Comparison of ENCODE assay signal across 8 cellular contexts in the genomic region with DNA sequence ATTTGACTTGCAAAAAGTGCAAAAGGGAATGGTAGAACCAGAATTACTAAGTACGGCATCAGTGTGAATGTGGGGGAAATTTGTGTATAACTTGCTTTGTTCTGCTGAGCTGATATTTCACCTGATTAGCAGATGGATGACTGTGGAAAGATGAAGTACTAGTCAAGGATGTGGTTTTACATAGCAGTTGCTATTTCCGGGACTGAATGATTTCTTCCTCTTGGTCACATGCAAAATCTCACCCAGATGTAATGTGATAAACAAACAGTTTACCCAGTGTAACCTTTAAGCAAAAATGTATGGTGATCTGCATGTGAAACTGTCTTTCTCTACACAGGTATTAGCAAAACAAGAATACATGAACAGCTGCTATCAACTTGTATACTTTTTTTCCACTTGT. TPM values are rescaled to one million over a fixed set of nuclear protein-coding genes. Genes with fewer than 3 reads are reported as not detected.
DNase-seq lines count a peak whose midpoint lies in the region; ATAC-seq and TF ChIP-seq lines count a peak whose summit lies in the region.
"Had no signal": no experiment of that assay in that cellular context is flagged by ENCODE, and none has a peak within 500 bp of the region (broad histone marks: within the 10 kb centered on the region; RNA-seq: fewer than 3 reads in every experiment).

No MANE protein-coding gene starts in this region.

- H3K4me3 Mint-ChIP-seq in natural killer cell treated with Interleukin-12 subunit alpha and Interleukin-12 subunit beta and Interleukin-15 and Interleukin-18, amount 100 ng/mL, for 72 hours: peak overlapping the region; percentile 55
- H3K4me3 Mint-ChIP-seq in WTC11: no peak overlapping the region

- TF ChIP-seq CTCF in WTC11 (IDR thresholded peaks at IDR 0.05): no peak

- no peak overlapping the region for H2BK12ac ChIP-seq in neuronal stem cell (ENCODE audit: low read length)

- no CpG with 5 or more reads among the region's 2 CpGs for WGBS in neuronal stem cell (ENCODE audit: extremely low coverage in 2 of 2, insufficient read length in 2 of 2, insufficient replicate concordance in 1 of 2), 2 donors

- no peak overlapping the region for H2AK5ac ChIP-seq in neuronal stem cell (ENCODE audit: low read depth, low read length)

- no peak overlapping the region for H3K4ac ChIP-seq in neuronal stem cell (ENCODE audit: low read length)

- no peaks in the 10 kb centered on the region for H3K27me3 ChIP-seq in neuronal stem cell (ENCODE audit: control insufficient read depth in 3 of 3, insufficient read depth in 3 of 3, low read depth in 1 of 3, low read length in 3 of 3)
- H3K27me3 ChIP-seq: SJSA1 had no signal

- H3K36me3 Mint-ChIP-seq in natural killer cell treated with Interleukin-12 subunit alpha and Interleukin-12 subunit beta and Interleukin-15 and Interleukin-18, amount 100 ng/mL, for 72 hours: peaks cover 6% of the 10 kb centered on the region
- peaks cover 43% of the 10 kb centered on the region for H3K36me3 Mint-ChIP-seq in WTC11

- no peak overlapping the region for H3K18ac ChIP-seq in neuronal stem cell (ENCODE audit: low read length)

- no peaks in the 10 kb centered on the region for H3K79me1 ChIP-seq in neuronal stem cell (ENCODE audit: low read depth, low read length)

- H3K4me2 ChIP-seq in neuronal stem cell (ENCODE audit: insufficient read depth, low read length, poor library complexity, severe bottlenecking): no peak overlapping the region

- H4K91ac ChIP-seq in neuronal stem cell (ENCODE audit: low read depth, low read length, poor library complexity): no peak overlapping the region

- peaks cover 9 to 96% of the 10 kb centered on the region in 2 donors for H3K36me3 ChIP-seq in neuronal stem cell (replicated peaks in 1 of 2; ENCODE audit: control insufficient read depth in 2 of 2, insufficient read depth in 2 of 2, low read length in 2 of 2)

- no peak overlapping the region for H2BK120ac ChIP-seq in neuronal stem cell (ENCODE audit: low read depth, low read length)

- H2AFZ ChIP-seq in neuronal stem cell (ENCODE audit: low read length): no peak overlapping the region

- H3K27ac Mint-ChIP-seq in natural killer cell treated with Interleukin-12 subunit alpha and Interleukin-12 subunit beta and Interleukin-15 and Interleukin-18, amount 100 ng/mL, for 72 hours: peak overlapping the region; percentile 59 to 75
- H3K27ac Mint-ChIP-seq in WTC11: no peak overlapping the region

- H3K9me3 ChIP-seq in neuronal stem cell (replicated peaks in 1 of 2; ENCODE audit: control insufficient read depth in 2 of 2, insufficient read depth in 1 of 2, low read depth in 1 of 2, low read length in 2 of 2): no peaks in the 10 kb centered on the region
- H3K9me3 ChIP-seq: SJSA1 had no signal

- H3K27me3 Mint-ChIP-seq in natural killer cell treated with Interleukin-12 subunit alpha and Interleukin-12 subunit beta and Interleukin-15 and Interleukin-18, amount 100 ng/mL, for 72 hours: no peaks in the 10 kb centered on the region
- H3K27me3 Mint-ChIP-seq in WTC11 (ENCODE audit: low read depth): no peaks in the 10 kb centered on the region

- CTCF ChIA-PET in WTC11 (lab: Charles Lee): interaction anchor here (0.6 kb wide), 1 partner anchor 17 kb away, joined by 5 read pairs; no protein-coding TSS in a partner anchor

- H2BK5ac ChIP-seq in neuronal stem cell (ENCODE audit: low read length): no peak overlapping the region

- H3K4me1 ChIP-seq in neuronal stem cell (ENCODE audit: control insufficient read depth in 2 of 2, insufficient read depth in 1 of 2, low read depth in 1 of 2, low read length in 2 of 2): no peaks in the 10 kb centered on the region

- POLR2A ChIA-PET in WTC11 (lab: Charles Lee): no interaction called here

- DNase-seq in SW480 (ENCODE audit: low spot score) (peak; percentile 68), WTC11 (ENCODE audit: low spot score) (no peak), neuronal stem cell (ENCODE audit: low spot score) (no peak), AML-193 (lab: John Stamatoyannopoulos, UW) (no peak)
- no peak for DNase-seq in natural killer cell treated with Interleukin-12 subunit alpha and Interleukin-12 subunit beta and Interleukin-15 and Interleukin-18, amount 100 ng/mL, for 72 hours (ENCODE audit: low spot score)

- no peak overlapping the region for H3K23ac ChIP-seq in neuronal stem cell (ENCODE audit: low read depth, low read length, poor library complexity)

- no peak overlapping the region for H3K27ac ChIP-seq in neuronal stem cell (replicated peaks; ENCODE audit: low read length)
- H3K27ac ChIP-seq: SJSA1 had no signal

- no peak overlapping the region for H3K9ac ChIP-seq in neuronal stem cell (ENCODE audit: low read depth, low read length, poor library complexity)

- H3K14ac ChIP-seq in neuronal stem cell (ENCODE audit: low read length): no peak overlapping the region

- no peaks in the 10 kb centered on the region for H3K9me3 Mint-ChIP-seq in natural killer cell treated with Interleukin-12 subunit alpha and Interleukin-12 subunit beta and Interleukin-15 and Interleukin-18, amount 100 ng/mL, for 72 hours
- H3K9me3 Mint-ChIP-seq in WTC11: no peaks in the 10 kb centered on the region

- no peak overlapping the region for H3K4me3 ChIP-seq in neuronal stem cell (ENCODE audit: low read length in 2 of 2)
- H3K4me3 ChIP-seq: SJSA1 had no signal

- H3K4me1 Mint-ChIP-seq in natural killer cell treated with Interleukin-12 subunit alpha and Interleukin-12 subunit beta and Interleukin-15 and Interleukin-18, amount 100 ng/mL, for 72 hours (ENCODE audit: low read depth in 2 of 2): peaks cover 23 to 29% of the 10 kb centered on the region in 2 donors
- peaks cover 11% of the 10 kb centered on the region for H3K4me1 Mint-ChIP-seq in WTC11

- ATAC-seq in GM19372 (IDR thresholded peaks at IDR 0.05; ENCODE audit: low read depth, unreplicated experiment) (peak; percentile 83), HG02943 (IDR thresholded peaks at IDR 0.05; ENCODE audit: low read depth, unreplicated experiment) (peak; percentile 78), WTC11 (no peak)
- ATAC-seq in natural killer cell treated with Interleukin-12 subunit alpha and Interleukin-12 subunit beta and Interleukin-15 and Interleukin-18, amount 100 ng/mL, for 72 hours: peak; percentile 76 to 90

- no peak overlapping the region for H2BK15ac ChIP-seq in neuronal stem cell (ENCODE audit: low read length)

- H4K8ac ChIP-seq in neuronal stem cell (ENCODE audit: low read depth, low read length): no peak overlapping the region

TF ChIP-seq in WTC11, 78 proteins besides CTCF, POLR2A, EP300 and RAD21 (continues in another document):
- TF ChIP-seq, protein P1, sequence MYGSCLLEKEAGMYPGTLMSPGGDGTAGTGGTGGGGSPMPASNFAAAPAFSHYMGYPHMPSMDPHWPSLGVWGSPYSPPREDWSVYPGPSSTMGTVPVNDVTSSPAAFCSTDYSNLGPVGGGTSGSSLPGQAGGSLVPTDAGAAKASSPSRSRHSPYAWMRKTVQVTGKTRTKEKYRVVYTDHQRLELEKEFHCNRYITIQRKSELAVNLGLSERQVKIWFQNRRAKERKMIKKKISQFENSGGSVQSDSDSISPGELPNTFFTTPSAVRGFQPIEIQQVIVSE (CRISPR knock-in tag; IDR thresholded peaks at IDR 0.05; ENCODE audit: borderline replicate concordance): no peak
- TF ChIP-seq TEAD1 (CRISPR knock-in tag; IDR thresholded peaks at IDR 0.05) (no peak), PRRX2 (CRISPR knock-in tag; IDR thresholded peaks at IDR 0.05) (no peak), CBFB (CRISPR knock-in tag; IDR thresholded peaks at IDR 0.05; ENCODE audit: low read depth) (no peak), ZNF121 (CRISPR knock-in tag; IDR thresholded peaks at IDR 0.05) (no peak), ZNF232 (CRISPR knock-in tag; IDR thresholded peaks at IDR 0.05) (no peak)
- TF ChIP-seq, protein P2, sequence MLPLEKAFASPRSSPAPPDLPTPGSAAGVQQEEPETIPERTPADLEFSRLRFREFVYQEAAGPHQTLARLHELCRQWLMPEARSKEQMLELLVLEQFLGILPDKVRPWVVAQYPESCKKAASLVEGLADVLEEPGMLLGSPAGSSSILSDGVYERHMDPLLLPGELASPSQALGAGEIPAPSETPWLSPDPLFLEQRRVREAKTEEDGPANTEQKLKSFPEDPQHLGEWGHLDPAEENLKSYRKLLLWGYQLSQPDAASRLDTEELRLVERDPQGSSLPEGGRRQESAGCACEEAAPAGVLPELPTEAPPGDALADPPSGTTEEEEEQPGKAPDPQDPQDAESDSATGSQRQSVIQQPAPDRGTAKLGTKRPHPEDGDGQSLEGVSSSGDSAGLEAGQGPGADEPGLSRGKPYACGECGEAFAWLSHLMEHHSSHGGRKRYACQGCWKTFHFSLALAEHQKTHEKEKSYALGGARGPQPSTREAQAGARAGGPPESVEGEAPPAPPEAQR (CRISPR knock-in tag; IDR thresholded peaks at IDR 0.05): no peak
- TF ChIP-seq, protein P3, sequence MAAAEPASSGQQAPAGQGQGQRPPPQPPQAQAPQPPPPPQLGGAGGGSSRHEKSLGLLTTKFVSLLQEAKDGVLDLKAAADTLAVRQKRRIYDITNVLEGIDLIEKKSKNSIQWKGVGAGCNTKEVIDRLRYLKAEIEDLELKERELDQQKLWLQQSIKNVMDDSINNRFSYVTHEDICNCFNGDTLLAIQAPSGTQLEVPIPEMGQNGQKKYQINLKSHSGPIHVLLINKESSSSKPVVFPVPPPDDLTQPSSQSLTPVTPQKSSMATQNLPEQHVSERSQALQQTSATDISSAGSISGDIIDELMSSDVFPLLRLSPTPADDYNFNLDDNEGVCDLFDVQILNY (CRISPR knock-in tag; IDR thresholded peaks at IDR 0.05): no peak
- TF ChIP-seq, protein P4, sequence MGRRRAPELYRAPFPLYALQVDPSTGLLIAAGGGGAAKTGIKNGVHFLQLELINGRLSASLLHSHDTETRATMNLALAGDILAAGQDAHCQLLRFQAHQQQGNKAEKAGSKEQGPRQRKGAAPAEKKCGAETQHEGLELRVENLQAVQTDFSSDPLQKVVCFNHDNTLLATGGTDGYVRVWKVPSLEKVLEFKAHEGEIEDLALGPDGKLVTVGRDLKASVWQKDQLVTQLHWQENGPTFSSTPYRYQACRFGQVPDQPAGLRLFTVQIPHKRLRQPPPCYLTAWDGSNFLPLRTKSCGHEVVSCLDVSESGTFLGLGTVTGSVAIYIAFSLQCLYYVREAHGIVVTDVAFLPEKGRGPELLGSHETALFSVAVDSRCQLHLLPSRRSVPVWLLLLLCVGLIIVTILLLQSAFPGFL (CRISPR knock-in tag; IDR thresholded peaks at IDR 0.05; ENCODE audit: borderline replicate concordance): no peak

RNA-seq across cellular contexts. Expression of a gene that starts 46.1 kb away (rescaled TPM):
- 10 to 100 TPM; 76.9 to 95.1 TPM for total RNA-seq in natural killer cell treated with Interleukin-12 subunit alpha and Interleukin-12 subunit beta and Interleukin-15 and Interleukin-18, amount 100 ng/mL, for 72 hours
- 186 to 207 TPM (median 191 TPM) in 3 replicates for total RNA-seq in WTC11 (2021)
- polyA plus RNA-seq in neuronal stem cell (2013, experiment 1 of 2): 36.6 TPM
- polyA plus RNA-seq in neuronal stem cell (2013, experiment 2 of 2): 40.3 TPM
